In genomic region chr9:33109850-33110595, GRCh38 we compare ENCODE assay signal across 21 cellular contexts. TPM values are rescaled to one million over a fixed set of nuclear protein-coding genes. Genes with fewer than 3 reads are reported as not detected.
DNase-seq lines count a peak whose midpoint lies in the region; ATAC-seq, FAIRE-seq and TF ChIP-seq lines count a peak whose summit lies in the region.
"Had no signal": no experiment of that assay in that cellular context is flagged by ENCODE, and none has a peak within 500 bp of the region (broad histone marks: within the 10 kb centered on the region; RNA-seq: fewer than 3 reads in every experiment).

No MANE protein-coding gene starts in this region.

- DNase-seq in CD8-positive, alpha-beta T cell, result no peak
- DNase-seq in activated naive CD8-positive, alpha-beta T cell treated with anti-CD3 and anti-CD28 coated beads for 36 hours, result no peak
- DNase-seq in naive thymus-derived CD8-positive, alpha-beta T cell, result no peak
- DNase-seq in T-helper 9 cell (no peak), H54 (ENCODE audit: insufficient read length, low spot score) (no peak), dermis blood vessel endothelial cell (no peak), uterus (no peak)
- DNase-seq: activated CD4-positive, alpha-beta T cell treated with anti-CD3 and anti-CD28 coated beads for 1 hour; activated T-cell treated with anti-CD3 and anti-CD28 coated beads, Interleukin-2, amount 50 U/mL, for 48 hours; AML-193; amniotic stem cell; caudate nucleus; esophagus squamous epithelium; NCI-H1417 treated with DMSO at 0.1 percent for 48 hours; NCI-H2171; NCI-H748 treated with DMSO at 0.1 percent for 48 hours had no signal

- H3K27me3 Mint-ChIP-seq in CD8-positive, alpha-beta T cell (ENCODE audit: low read depth), result no peaks in the 10 kb centered on the region
- H3K27me3 Mint-ChIP-seq in activated naive CD8-positive, alpha-beta T cell treated with anti-CD3 and anti-CD28 coated beads for 36 hours, result no peaks in the 10 kb centered on the region
- H3K27me3 Mint-ChIP-seq in naive thymus-derived CD8-positive, alpha-beta T cell, result no peaks in the 10 kb centered on the region

- CTCF ChIA-PET in CD8-positive, alpha-beta T cell (lab: Charles Lee), result interaction anchor here (1.0 to 1.5 kb wide), 4 partner anchors 27 to 61 kb away, joined by 3 read pairs; no protein-coding TSS in a partner anchor
- CTCF ChIA-PET in HEK293 (lab: Yijun Ruan, JAX), result interaction anchor here (1.0 kb wide), 1 partner anchor 124 kb away, joined by 3 read pairs; no protein-coding TSS in a partner anchor

- H3K27me3 ChIP-seq in CD8-positive, alpha-beta T cell (ENCODE audit: insufficient read depth, low read length), result no peaks in the 10 kb centered on the region
- H3K27me3 ChIP-seq in uterus, result no peaks in the 10 kb centered on the region
- H3K27me3 ChIP-seq: esophagus squamous epithelium, SJSA1, suprapubic skin had no signal

- no peaks in the 10 kb centered on the region for H3K4me1 Mint-ChIP-seq in CD8-positive, alpha-beta T cell (ENCODE audit: low read depth)
- H3K4me1 Mint-ChIP-seq in activated naive CD8-positive, alpha-beta T cell treated with anti-CD3 and anti-CD28 coated beads for 36 hours, result peaks cover 2% of the 10 kb centered on the region
- H3K4me1 Mint-ChIP-seq in naive thymus-derived CD8-positive, alpha-beta T cell, result peaks cover 5 to 27% (median 6%) of the 10 kb centered on the region in 4 donors

- H3K4me1 ChIP-seq in CD8-positive, alpha-beta T cell (ENCODE audit: insufficient read depth, low read length), result no peaks in the 10 kb centered on the region
- H3K4me1 ChIP-seq in HEK293 (ENCODE audit: control insufficient read depth, insufficient read depth, low read length) (no peaks in the 10 kb centered on the region), uterus (peaks cover 0 to 6% of the 10 kb centered on the region in 2 donors)
- H3K4me1 ChIP-seq: SJSA1 had no signal

- POLR2A ChIA-PET in CD8-positive, alpha-beta T cell (lab: Charles Lee), result no interaction called here
- POLR2A ChIA-PET in HEK293 (lab: Yijun Ruan, JAX), result interaction anchor here (0.7 kb wide), 1 partner anchor 57 kb away, joined by 3 read pairs; the partner anchor contains the start of gene B4GALT1
- POLR2A ChIA-PET in naive thymus-derived CD8-positive, alpha-beta T cell (lab: Charles Lee), result no interaction called here

- H3K36me3 ChIP-seq in CD8-positive, alpha-beta T cell (ENCODE audit: insufficient read depth, low read length), result peaks cover 11% of the 10 kb centered on the region
- H3K36me3 ChIP-seq in HEK293 (ENCODE audit: control insufficient read depth in 2 of 2, insufficient read depth in 1 of 2, low read length in 2 of 2) (peaks cover 0 to 39% of the 10 kb centered on the region in 2 experiments; a peak in 1 of 3 replicates), uterus (no peaks in the 10 kb centered on the region)
- H3K36me3 ChIP-seq: SJSA1 had no signal

- intact Hi-C loops in CD8-positive, alpha-beta T cell (cut with DNase I, micrococcal nuclease), result loop anchor here in 1 of 2 experiments (10.0 kb wide), 1 partner anchor 55 kb away; the partner anchor contains the start of gene B4GALT1
- intact Hi-C loops in uterus (cut with DNase I; ENCODE audit: low total_unique reads), result no loop called here

- H3K9me3 ChIP-seq in CD8-positive, alpha-beta T cell (ENCODE audit: low read length), result no peaks in the 10 kb centered on the region
- H3K9me3 ChIP-seq in HEK293 (ENCODE audit: control insufficient read depth, insufficient read depth, low read depth, low read length) (no peaks in the 10 kb centered on the region), uterus (no peaks in the 10 kb centered on the region)
- H3K9me3 ChIP-seq: esophagus squamous epithelium, SJSA1, suprapubic skin had no signal

- H3K36me3 Mint-ChIP-seq in CD8-positive, alpha-beta T cell, result peaks cover 44% of the 10 kb centered on the region
- H3K36me3 Mint-ChIP-seq in activated naive CD8-positive, alpha-beta T cell treated with anti-CD3 and anti-CD28 coated beads for 36 hours, result peaks cover 11% of the 10 kb centered on the region
- peaks cover 0 to 42% (median 8%) of the 10 kb centered on the region in 3 donors for H3K36me3 Mint-ChIP-seq in naive thymus-derived CD8-positive, alpha-beta T cell

- no peak overlapping the region for H3K27ac ChIP-seq in CD8-positive, alpha-beta T cell (ENCODE audit: low read depth, low read length)
- H3K27ac ChIP-seq in HEK293 (ENCODE audit: extremely low read depth, low read depth, low read length) (no peak overlapping the region), uterus (no peak overlapping the region)
- H3K27ac ChIP-seq: esophagus squamous epithelium, parathyroid adenoma, SJSA1, suprapubic skin had no signal

- ATAC-seq in CD8-positive, alpha-beta T cell, result no peak
- no peak for ATAC-seq in naive thymus-derived CD8-positive, alpha-beta T cell

- H3K4me3 Mint-ChIP-seq in CD8-positive, alpha-beta T cell, result no peak overlapping the region
- no peak overlapping the region for H3K4me3 Mint-ChIP-seq in activated naive CD8-positive, alpha-beta T cell treated with anti-CD3 and anti-CD28 coated beads for 36 hours
- no peak overlapping the region for H3K4me3 Mint-ChIP-seq in naive thymus-derived CD8-positive, alpha-beta T cell

- FAIRE-seq in H54 (lab: Jason Lieb, UNC), result no peak
- FAIRE-seq: HTR-8/SVneo had no signal

- no peak overlapping the region for H3K4me3 ChIP-seq in CD8-positive, alpha-beta T cell (ENCODE audit: low read depth, low read length)
- H3K4me3 ChIP-seq in HEK293 (ENCODE audit: low read depth, low read length), result no peak overlapping the region
- H3K4me3 ChIP-seq in uterus, result no peak overlapping the region
- H3K4me3 ChIP-seq: esophagus squamous epithelium, SJSA1, suprapubic skin had no signal

- peak overlapping the region; percentile 49 for H3K27ac Mint-ChIP-seq in CD8-positive, alpha-beta T cell
- peak overlapping the region; percentile 3 for H3K27ac Mint-ChIP-seq in activated naive CD8-positive, alpha-beta T cell treated with anti-CD3 and anti-CD28 coated beads for 36 hours
- peak overlapping the region in 8 of 10 donors; percentile 15 to 86 (median 62) for H3K27ac Mint-ChIP-seq in naive thymus-derived CD8-positive, alpha-beta T cell

- TF ChIP-seq POLR2A in H54 (IDR thresholded peaks at IDR 0.05; ENCODE audit: low read depth, low read length), result no peak
- TF ChIP-seq POLR2A in uterus (IDR thresholded peaks at IDR 0.05), result no peak

- no peak for TF ChIP-seq CTCF in CD8-positive, alpha-beta T cell (IDR thresholded peaks at IDR 0.05)
- TF ChIP-seq CTCF in HEK293 (tag by site-specific recombination; IDR thresholded peaks at IDR 0.05) (no peak), uterus (IDR thresholded peaks at IDR 0.05) (no peak)

- H3K9me3 Mint-ChIP-seq in CD8-positive, alpha-beta T cell, result no peaks in the 10 kb centered on the region
- no peaks in the 10 kb centered on the region for H3K9me3 Mint-ChIP-seq in activated naive CD8-positive, alpha-beta T cell treated with anti-CD3 and anti-CD28 coated beads for 36 hours
- H3K9me3 Mint-ChIP-seq in naive thymus-derived CD8-positive, alpha-beta T cell, result no peaks in the 10 kb centered on the region

TF ChIP-seq in HEK293, 187 proteins besides CTCF, POLR2A, EP300 and RAD21:
- TF ChIP-seq ZBTB17 (tag by site-specific recombination; IDR thresholded peaks at IDR 0.05) (0 out of 2 replicates have a peak, but pooled peaks have one; percentile 29), ZNF398 (tag by site-specific recombination; IDR thresholded peaks at IDR 0.05) (no peak)

RNA-seq across cellular contexts. Expression of gene SMU1, which starts 33.5 kb away (rescaled TPM):
- 10 to 100 TPM; 29.2 to 30.0 TPM for total RNA-seq in CD8-positive, alpha-beta T cell
- 10 to 100 TPM; 27.0 to 28.9 TPM for total RNA-seq in activated naive CD8-positive, alpha-beta T cell treated with anti-CD3 and anti-CD28 coated beads for 36 hours
- total RNA-seq in naive thymus-derived CD8-positive, alpha-beta T cell, result 10 to 100 TPM; 29.5 to 30.9 TPM
- polyA plus RNA-seq in naive thymus-derived CD8-positive, alpha-beta T cell, result 10 to 100 TPM; 19.5 to 24.3 (median 23.7) TPM
- total RNA-seq in dermis blood vessel endothelial cell (34.5 and 37.8 TPM in 2 replicates), uterus (10 to 100 TPM; 12.0 to 45.9 (median 22.6) TPM)

RNA-seq across cellular contexts. Expression of gene B4GALT1, which starts 57.1 kb away (rescaled TPM):
- 100 to 1,000 TPM; 139 to 140 TPM for total RNA-seq in CD8-positive, alpha-beta T cell
- total RNA-seq in activated naive CD8-positive, alpha-beta T cell treated with anti-CD3 and anti-CD28 coated beads for 36 hours, result 10 to 100 TPM; 33.5 to 35.0 TPM
- total RNA-seq in naive thymus-derived CD8-positive, alpha-beta T cell, result 10 to 100 TPM; 28.7 to 30.8 TPM
- 10 to 100 TPM; 15.1 to 24.2 (median 18.6) TPM for polyA plus RNA-seq in naive thymus-derived CD8-positive, alpha-beta T cell
- total RNA-seq in dermis blood vessel endothelial cell (14.1 and 35.7 TPM in 2 replicates), uterus (10 to 100 TPM; 13.1 to 66.3 (median 37.1) TPM)

Comparison
In these comparisons a context has a peak if more than half of its experiments do, and no peak if none do; other contexts are left out.
1. H3K27ac Mint-ChIP-seq: peak in every context shown above with its lines; median percentile 62 in naive thymus-derived CD8-positive, alpha-beta T cell; 49 in CD8-positive, alpha-beta T cell; 3 in activated naive CD8-positive, alpha-beta T cell treated with anti-CD3 and anti-CD28 coated beads for 36 hours.